1 cellular context compared by ENCODE assay signal in the genomic region with DNA sequence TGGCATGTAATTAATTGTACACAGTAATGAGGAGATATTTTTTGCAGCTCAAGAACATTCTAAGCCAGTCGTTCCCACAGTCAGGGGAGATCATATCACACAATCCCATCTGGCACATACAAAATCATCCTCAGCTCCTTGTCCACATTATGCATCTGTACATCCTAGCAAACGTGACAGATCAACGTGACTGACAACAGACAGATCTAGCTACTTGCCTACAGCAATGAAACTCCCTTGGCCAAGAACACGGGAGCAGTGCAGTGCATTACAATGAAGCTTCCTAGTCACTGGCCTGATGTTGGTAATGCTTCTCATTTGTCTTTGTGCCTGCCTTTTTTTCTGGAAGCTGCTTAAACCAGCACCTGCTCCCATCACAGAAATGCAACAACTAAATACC.
TF ChIP-seq lines count a peak whose summit lies in the region.

No MANE protein-coding gene starts in this region.

TF ChIP-seq in GM23338, 12 proteins besides CTCF, POLR2A, EP300 and RAD21 (continued from another document):
- TF ChIP-seq, protein P1, sequence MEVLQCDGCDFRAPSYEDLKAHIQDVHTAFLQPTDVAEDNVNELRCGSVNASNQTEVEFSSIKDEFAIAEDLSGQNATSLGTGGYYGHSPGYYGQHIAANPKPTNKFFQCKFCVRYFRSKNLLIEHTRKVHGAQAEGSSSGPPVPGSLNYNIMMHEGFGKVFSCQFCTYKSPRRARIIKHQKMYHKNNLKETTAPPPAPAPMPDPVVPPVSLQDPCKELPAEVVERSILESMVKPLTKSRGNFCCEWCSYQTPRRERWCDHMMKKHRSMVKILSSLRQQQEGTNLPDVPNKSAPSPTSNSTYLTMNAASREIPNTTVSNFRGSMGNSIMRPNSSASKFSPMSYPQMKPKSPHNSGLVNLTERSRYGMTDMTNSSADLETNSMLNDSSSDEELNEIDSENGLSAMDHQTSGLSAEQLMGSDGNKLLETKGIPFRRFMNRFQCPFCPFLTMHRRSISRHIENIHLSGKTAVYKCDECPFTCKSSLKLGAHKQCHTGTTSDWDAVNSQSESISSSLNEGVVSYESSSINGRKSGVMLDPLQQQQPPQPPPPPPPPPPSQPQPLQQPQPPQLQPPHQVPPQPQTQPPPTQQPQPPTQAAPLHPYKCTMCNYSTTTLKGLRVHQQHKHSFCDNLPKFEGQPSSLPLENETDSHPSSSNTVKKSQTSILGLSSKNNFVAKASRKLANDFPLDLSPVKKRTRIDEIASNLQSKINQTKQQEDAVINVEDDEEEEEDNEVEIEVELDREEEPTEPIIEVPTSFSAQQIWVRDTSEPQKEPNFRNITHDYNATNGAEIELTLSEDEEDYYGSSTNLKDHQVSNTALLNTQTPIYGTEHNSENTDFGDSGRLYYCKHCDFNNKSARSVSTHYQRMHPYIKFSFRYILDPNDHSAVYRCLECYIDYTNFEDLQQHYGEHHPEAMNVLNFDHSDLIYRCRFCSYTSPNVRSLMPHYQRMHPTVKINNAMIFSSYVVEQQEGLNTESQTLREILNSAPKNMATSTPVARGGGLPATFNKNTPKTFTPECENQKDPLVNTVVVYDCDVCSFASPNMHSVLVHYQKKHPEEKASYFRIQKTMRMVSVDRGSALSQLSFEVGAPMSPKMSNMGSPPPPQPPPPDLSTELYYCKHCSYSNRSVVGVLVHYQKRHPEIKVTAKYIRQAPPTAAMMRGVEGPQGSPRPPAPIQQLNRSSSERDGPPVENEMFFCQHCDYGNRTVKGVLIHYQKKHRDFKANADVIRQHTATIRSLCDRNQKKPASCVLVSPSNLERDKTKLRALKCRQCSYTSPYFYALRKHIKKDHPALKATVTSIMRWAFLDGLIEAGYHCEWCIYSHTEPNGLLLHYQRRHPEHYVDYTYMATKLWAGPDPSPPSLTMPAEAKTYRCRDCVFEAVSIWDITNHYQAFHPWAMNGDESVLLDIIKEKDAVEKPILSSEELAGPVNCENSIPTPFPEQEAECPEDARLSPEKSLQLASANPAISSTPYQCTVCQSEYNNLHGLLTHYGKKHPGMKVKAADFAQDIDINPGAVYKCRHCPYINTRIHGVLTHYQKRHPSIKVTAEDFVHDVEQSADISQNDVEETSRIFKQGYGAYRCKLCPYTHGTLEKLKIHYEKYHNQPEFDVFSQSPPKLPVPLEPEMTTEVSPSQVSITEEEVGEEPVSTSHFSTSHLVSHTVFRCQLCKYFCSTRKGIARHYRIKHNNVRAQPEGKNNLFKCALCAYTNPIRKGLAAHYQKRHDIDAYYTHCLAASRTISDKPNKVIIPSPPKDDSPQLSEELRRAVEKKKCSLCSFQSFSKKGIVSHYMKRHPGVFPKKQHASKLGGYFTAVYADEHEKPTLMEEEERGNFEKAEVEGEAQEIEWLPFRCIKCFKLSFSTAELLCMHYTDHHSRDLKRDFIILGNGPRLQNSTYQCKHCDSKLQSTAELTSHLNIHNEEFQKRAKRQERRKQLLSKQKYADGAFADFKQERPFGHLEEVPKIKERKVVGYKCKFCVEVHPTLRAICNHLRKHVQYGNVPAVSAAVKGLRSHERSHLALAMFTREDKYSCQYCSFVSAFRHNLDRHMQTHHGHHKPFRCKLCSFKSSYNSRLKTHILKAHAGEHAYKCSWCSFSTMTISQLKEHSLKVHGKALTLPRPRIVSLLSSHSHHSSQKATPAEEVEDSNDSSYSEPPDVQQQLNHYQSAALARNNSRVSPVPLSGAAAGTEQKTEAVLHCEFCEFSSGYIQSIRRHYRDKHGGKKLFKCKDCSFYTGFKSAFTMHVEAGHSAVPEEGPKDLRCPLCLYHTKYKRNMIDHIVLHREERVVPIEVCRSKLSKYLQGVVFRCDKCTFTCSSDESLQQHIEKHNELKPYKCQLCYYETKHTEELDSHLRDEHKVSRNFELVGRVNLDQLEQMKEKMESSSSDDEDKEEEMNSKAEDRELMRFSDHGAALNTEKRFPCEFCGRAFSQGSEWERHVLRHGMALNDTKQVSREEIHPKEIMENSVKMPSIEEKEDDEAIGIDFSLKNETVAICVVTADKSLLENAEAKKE (CRISPR knock-in tag; IDR thresholded peaks at IDR 0.05): no peak
- TF ChIP-seq JUNB (IDR thresholded peaks at IDR 0.05; ENCODE audit: unreplicated experiment) (no peak), ZNF331 (CRISPR knock-in tag; IDR thresholded peaks at IDR 0.05; ENCODE audit: low read depth) (no peak), STAT1 (IDR thresholded peaks at IDR 0.05; ENCODE audit: unreplicated experiment) (no peak), NANOG (IDR thresholded peaks at IDR 0.05; ENCODE audit: borderline replicate concordance) (no peak), EZH2phosphoT487 (IDR thresholded peaks at IDR 0.05; ENCODE audit: unreplicated experiment) (no peak)
